ENCODE assay signal across 8 cellular contexts in the genomic region with DNA sequence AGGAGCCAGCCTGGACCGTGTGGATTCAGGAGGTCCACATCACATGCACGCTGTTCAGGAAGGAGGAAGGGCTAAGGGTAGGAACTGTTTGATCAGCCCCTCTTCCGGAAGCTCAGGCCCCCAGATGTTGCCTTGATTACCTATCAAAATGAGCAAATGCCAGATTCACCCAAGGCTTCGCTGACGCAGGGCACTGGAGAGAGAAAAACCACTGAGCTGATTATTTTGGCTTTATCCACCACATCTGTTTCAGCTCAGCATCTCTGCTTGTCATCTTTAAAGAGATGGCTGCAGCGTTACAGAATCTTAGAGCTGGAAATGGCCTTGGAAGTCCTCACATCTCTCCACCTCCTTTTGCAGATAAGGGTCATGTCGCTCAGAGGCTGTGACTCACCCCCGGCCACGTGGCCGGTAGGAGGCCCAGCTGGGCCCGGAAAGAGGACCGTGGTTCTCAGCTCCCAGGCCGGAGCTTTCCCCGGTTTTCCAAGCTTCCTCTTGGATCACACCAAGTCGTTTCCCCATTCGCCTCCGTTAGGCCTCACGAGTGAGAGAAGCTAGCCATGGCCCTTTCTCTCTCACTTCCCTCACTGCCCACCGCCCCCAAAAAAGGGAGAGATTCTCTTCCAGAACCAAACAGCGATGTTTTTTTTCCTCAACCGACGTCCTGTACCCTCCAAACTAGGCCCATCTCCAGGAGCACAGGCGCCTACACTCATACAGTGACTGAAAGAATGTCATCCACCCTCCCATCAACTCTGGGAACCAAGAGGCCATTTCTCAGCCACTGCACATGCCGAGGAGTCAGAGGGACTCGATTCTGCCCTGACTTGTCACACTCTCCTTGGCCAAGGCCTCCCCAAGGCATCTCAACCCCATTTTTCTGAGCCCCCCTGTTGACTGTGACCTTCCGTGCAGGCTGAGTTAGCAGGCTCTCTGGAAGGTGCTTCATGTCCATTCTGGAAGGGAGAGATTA. TPM values are rescaled to one million over a fixed set of nuclear protein-coding genes. Genes with fewer than 3 reads are reported as not detected.
DNase-seq lines count a peak whose midpoint lies in the region; ATAC-seq, FAIRE-seq and TF ChIP-seq lines count a peak whose summit lies in the region.

No MANE protein-coding gene starts in this region.

- no peaks in the 10 kb centered on the region for H3K9me3 Mint-ChIP-seq in activated T-cell treated with anti-CD3 and anti-CD28 coated beads, Interleukin-2, amount 50 U/mL, for 24 hours
- H3K9me3 Mint-ChIP-seq in activated T-cell treated with anti-CD3 and anti-CD28 coated beads, Interleukin-2, amount 50 U/mL, for 72 hours, result no peaks in the 10 kb centered on the region
- H3K9me3 Mint-ChIP-seq in MCF 10A (ENCODE audit: unreplicated experiment), result peaks cover under 1% of the 10 kb centered on the region

- TF ChIP-seq CTCF in MCF 10A (IDR thresholded peaks at IDR 0.05; ENCODE audit: unreplicated experiment), result no peak

- H3K27me3 Mint-ChIP-seq in activated T-cell treated with anti-CD3 and anti-CD28 coated beads, Interleukin-2, amount 50 U/mL, for 24 hours, result no peaks in the 10 kb centered on the region
- H3K27me3 Mint-ChIP-seq in activated T-cell treated with anti-CD3 and anti-CD28 coated beads, Interleukin-2, amount 50 U/mL, for 72 hours (ENCODE audit: low read depth), result no peaks in the 10 kb centered on the region
- H3K27me3 Mint-ChIP-seq in MCF 10A (ENCODE audit: insufficient read depth, unreplicated experiment), result no peaks in the 10 kb centered on the region
- no peaks in the 10 kb centered on the region for H3K27me3 Mint-ChIP-seq in T-helper 17 cell

- H3K36me3 Mint-ChIP-seq in activated T-cell treated with anti-CD3 and anti-CD28 coated beads, Interleukin-2, amount 50 U/mL, for 24 hours (ENCODE audit: low read depth), result no peaks in the 10 kb centered on the region
- H3K36me3 Mint-ChIP-seq in activated T-cell treated with anti-CD3 and anti-CD28 coated beads, Interleukin-2, amount 50 U/mL, for 72 hours (ENCODE audit: insufficient read depth in 2 of 2), result no peaks in the 10 kb centered on the region
- H3K36me3 Mint-ChIP-seq in MCF 10A (ENCODE audit: insufficient read depth, unreplicated experiment), result no peaks in the 10 kb centered on the region
- H3K36me3 Mint-ChIP-seq in T-helper 17 cell (ENCODE audit: low read depth), result no peaks in the 10 kb centered on the region

- no peak for DNase-seq in activated T-cell treated with anti-CD3 and anti-CD28 coated beads, Interleukin-2, amount 50 U/mL, for 24 hours
- no peak for DNase-seq in activated T-cell treated with anti-CD3 and anti-CD28 coated beads, Interleukin-2, amount 50 U/mL, for 72 hours
- peak; percentile 52 for DNase-seq in MCF 10A (ENCODE audit: unreplicated experiment)
- peak; percentile 42 to 91 for DNase-seq in lung microvascular endothelial cell (ENCODE audit: low read depth in 2 of 2)
- DNase-seq in urothelium cell line (ENCODE audit: low spot score), result no peak
- DNase-seq in T-helper 17 cell, result no peak
- DNase-seq in stimulated activated naive CD4-positive, alpha-beta T cell treated with Interleukin-2 at 50 U/mL for 16 hours (lab: John Stamatoyannopoulos, UW), result no peak

- intact Hi-C loops in MCF 10A (cut with micrococcal nuclease), result loop anchor here (5.0 kb wide), 1 partner anchor 218 kb away; a partner anchor contains a TSS

- no peaks in the 10 kb centered on the region for H3K9me3 ChIP-seq in T-helper 17 cell (ENCODE audit: control insufficient read depth, low read length, poor library complexity, severe bottlenecking)

- no TSS peak for BruUV-seq in MCF 10A (replicated peaks; lab: Mats Ljungman, UMichigan)

- peak overlapping the region; percentile 3 for H3K27ac Mint-ChIP-seq in activated T-cell treated with anti-CD3 and anti-CD28 coated beads, Interleukin-2, amount 50 U/mL, for 24 hours
- no peak overlapping the region for H3K27ac Mint-ChIP-seq in activated T-cell treated with anti-CD3 and anti-CD28 coated beads, Interleukin-2, amount 50 U/mL, for 72 hours
- H3K27ac Mint-ChIP-seq in MCF 10A (ENCODE audit: low read depth, unreplicated experiment), result no peak overlapping the region
- no peak overlapping the region for H3K27ac Mint-ChIP-seq in T-helper 17 cell

- no peak overlapping the region for H3K4me3 Mint-ChIP-seq in activated T-cell treated with anti-CD3 and anti-CD28 coated beads, Interleukin-2, amount 50 U/mL, for 24 hours
- no peak overlapping the region for H3K4me3 Mint-ChIP-seq in activated T-cell treated with anti-CD3 and anti-CD28 coated beads, Interleukin-2, amount 50 U/mL, for 72 hours
- no peak overlapping the region for H3K4me3 Mint-ChIP-seq in MCF 10A (ENCODE audit: unreplicated experiment)
- H3K4me3 Mint-ChIP-seq in T-helper 17 cell, result no peak overlapping the region

- peaks cover 14% of the 10 kb centered on the region for H3K4me1 Mint-ChIP-seq in activated T-cell treated with anti-CD3 and anti-CD28 coated beads, Interleukin-2, amount 50 U/mL, for 24 hours (ENCODE audit: low read depth)
- peaks cover 33% of the 10 kb centered on the region for H3K4me1 Mint-ChIP-seq in activated T-cell treated with anti-CD3 and anti-CD28 coated beads, Interleukin-2, amount 50 U/mL, for 72 hours (ENCODE audit: low read depth)
- peaks cover 69% of the 10 kb centered on the region for H3K4me1 Mint-ChIP-seq in MCF 10A (ENCODE audit: insufficient read depth, unreplicated experiment)
- H3K4me1 Mint-ChIP-seq in T-helper 17 cell, result peaks cover 16% of the 10 kb centered on the region

- ATAC-seq in activated T-cell treated with anti-CD3 and anti-CD28 coated beads, Interleukin-2, amount 50 U/mL, for 72 hours (replicated peaks in 1 of 2), result no peak
- ATAC-seq in T-helper 17 cell (no peak), HG03378 (IDR thresholded peaks at IDR 0.05; ENCODE audit: unreplicated experiment) (no peak)

- peak; percentile 20 for FAIRE-seq in urothelium cell line (lab: Jason Lieb, UNC)

- POLR2A ChIA-PET in MCF 10A (lab: Yijun Ruan, JAX), result interaction anchor here (0.6 kb wide), 1 partner anchor 1528 kb away, joined by 4 read pairs; no protein-coding TSS in a partner anchor

- CTCF ChIA-PET in MCF 10A (lab: Yijun Ruan, JAX), result interaction anchor here (0.6 to 1.0 kb wide), 4 partner anchors 12 to 182 kb away, joined by 3 to 5 read pairs (median 4); no protein-coding TSS in a partner anchor

RNA-seq across cellular contexts. Expression of a gene that starts 37.6 kb away (rescaled TPM):
- 10 to 100 TPM; 67.9 to 71.3 TPM for total RNA-seq in activated T-cell treated with anti-CD3 and anti-CD28 coated beads, Interleukin-2, amount 50 U/mL, for 72 hours
- 9.5 and 19.3 TPM in 2 replicates for total RNA-seq in MCF 10A (2022)
- 0.20 and 0.22 TPM in 2 replicates for total RNA-seq in lung microvascular endothelial cell
- 1 to 10 TPM; 1.8 to 5.3 TPM for total RNA-seq in T-helper 17 cell

RNA-seq across cellular contexts. Expression of a gene that starts 57.7 kb away (rescaled TPM):
- 10 to 100 TPM; 20.9 to 21.9 TPM for total RNA-seq in activated T-cell treated with anti-CD3 and anti-CD28 coated beads, Interleukin-2, amount 50 U/mL, for 72 hours
- not detected in 2 replicates for total RNA-seq in MCF 10A (2022)
- total RNA-seq in lung microvascular endothelial cell, result not detected in 2 replicates
- 10 to 100 TPM; 29.1 to 35.2 TPM for total RNA-seq in T-helper 17 cell

Comparison
In these comparisons a context has a peak if more than half of its experiments do, and no peak if none do; other contexts are left out.
1. DNase-seq: peak in MCF 10A (single experiment) and lung microvascular endothelial cell (2 of 2); none in activated T-cell treated with anti-CD3 and anti-CD28 coated beads, Interleukin-2, amount 50 U/mL, for 24 hours (single experiment), activated T-cell treated with anti-CD3 and anti-CD28 coated beads, Interleukin-2, amount 50 U/mL, for 72 hours (0 of 2), urothelium cell line (single experiment), T-helper 17 cell (0 of 3) and stimulated activated naive CD4-positive, alpha-beta T cell treated with Interleukin-2 at 50 U/mL for 16 hours (single experiment).
2. RNA of a gene that starts 57.7 kb away (total RNA-seq): 29.1 to 35.2 TPM in T-helper 17 cell and 20.9 to 21.9 TPM in activated T-cell treated with anti-CD3 and anti-CD28 coated beads, Interleukin-2, amount 50 U/mL, for 72 hours; not detected in MCF 10A and not detected in lung microvascular endothelial cell; every median in the first group is over 10 times any median in the second.